In the genomic region with DNA sequence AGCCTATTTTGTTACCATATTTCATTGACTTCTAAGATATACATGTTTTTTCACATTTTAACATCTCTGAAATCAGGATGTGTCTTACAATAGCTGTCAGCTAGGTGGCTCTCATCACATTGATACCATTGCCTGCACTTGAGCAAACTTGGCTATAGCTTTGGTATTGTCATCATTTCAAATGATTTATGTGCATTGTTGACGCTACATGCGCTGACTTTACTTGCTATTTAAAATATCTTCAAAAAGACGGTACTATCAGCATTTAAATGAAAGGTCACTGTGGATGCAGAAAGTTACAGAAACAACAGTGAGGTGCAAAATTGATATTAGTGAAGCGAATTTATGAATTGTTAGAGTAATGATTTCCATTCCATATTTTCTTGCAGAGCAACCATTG, we compare ENCODE assay signal across 10 cellular contexts. TPM values are rescaled to one million over a fixed set of nuclear protein-coding genes. Genes with fewer than 3 reads are reported as not detected.
A peak's percentile ranks its signal among the peaks of the same experiment; 100 is the strongest.
DNase-seq lines count a peak whose midpoint lies in the region; ATAC-seq and TF ChIP-seq lines count a peak whose summit lies in the region.
"Had no signal": no experiment of that assay in that cellular context is flagged by ENCODE, and none has a peak within 500 bp of the region (broad histone marks: within the 10 kb centered on the region; RNA-seq: fewer than 3 reads in every experiment).

No MANE protein-coding gene starts in this region.

- 0 out of 2 replicates have a peak, but pooled peaks cover 5% of the 10 kb centered on the region for H3F3A ChIP-seq in GM23248 (ENCODE audit: insufficient read depth)

- no peak overlapping the region for H3K27ac Mint-ChIP-seq in activated CD8-positive, alpha-beta memory T cell treated with anti-CD3 and anti-CD28 coated beads, Interleukin-2, amount 10 ng/mL, durations not matched to agents 7 days and 5 days

- H3K4me3 Mint-ChIP-seq in activated CD8-positive, alpha-beta memory T cell treated with anti-CD3 and anti-CD28 coated beads, Interleukin-2, amount 10 ng/mL, durations not matched to agents 7 days and 5 days: no peak overlapping the region
- H3K4me3 Mint-ChIP-seq: naive thymus-derived CD4-positive, alpha-beta T cell had no signal

- no peak overlapping the region for H3K4me2 ChIP-seq in GM23248 (ENCODE audit: unreplicated experiment)

- peak; percentile 52 for DNase-seq in GM23248
- DNase-seq in RWPE2 (ENCODE audit: low spot score): no peak
- no peak for DNase-seq in foreskin keratinocyte
- DNase-seq in stomach: no peak
- DNase-seq in activated CD8-positive, alpha-beta memory T cell treated with anti-CD3 and anti-CD28 coated beads, Interleukin-2, amount 10 ng/mL, durations not matched to agents 7 days and 5 days: no peak
- no peak for DNase-seq in germinal center (ENCODE audit: low spot score)
- DNase-seq: activated gamma-delta T cell treated with Interleukin-2 at 50 U/mL for 16 hours had no signal

- peaks cover 39% of the 10 kb centered on the region for H3K27me3 Mint-ChIP-seq in activated CD8-positive, alpha-beta memory T cell treated with anti-CD3 and anti-CD28 coated beads, Interleukin-2, amount 10 ng/mL, durations not matched to agents 7 days and 5 days

- no peaks in the 10 kb centered on the region for H3K79me2 ChIP-seq in GM23248 (ENCODE audit: insufficient read depth)

- no peak overlapping the region for H3K27ac ChIP-seq in C4-2B
- no peak overlapping the region for H3K27ac ChIP-seq in GM23248
- no peak overlapping the region for H3K27ac ChIP-seq in RWPE2 (ENCODE audit: poor library complexity, severe bottlenecking)
- H3K27ac ChIP-seq in foreskin keratinocyte: no peak overlapping the region
- no peak overlapping the region for H3K27ac ChIP-seq in stomach

- H3K27me3 ChIP-seq in GM23248 (replicated peaks; ENCODE audit: insufficient read depth) (no peaks in the 10 kb centered on the region), RWPE2 (ENCODE audit: insufficient read depth, poor library complexity, severe bottlenecking) (no peaks in the 10 kb centered on the region), foreskin keratinocyte (peaks cover 21% of the 10 kb centered on the region), stomach (peaks cover 0 to 5% (median 0%) of the 10 kb centered on the region in 3 donors)

- CTCF ChIA-PET in activated CD8-positive, alpha-beta memory T cell treated with anti-CD3 and anti-CD28 coated beads, Interleukin-2, amount 10 ng/mL, durations not matched to agents 7 days and 5 days (lab: Charles Lee): interaction anchor here (0.8 to 1.0 kb wide), 3 partner anchors 9 to 143 kb away, joined by 3 to 4 read pairs (median 3); no protein-coding TSS in a partner anchor

- H3K9ac ChIP-seq in GM23248: no peak overlapping the region

- intact Hi-C loops in stomach (cut with DNase I; ENCODE audit: low total_unique reads): no loop called here

- H3K4me1 ChIP-seq in GM23248 (ENCODE audit: insufficient read depth) (0 out of 2 replicates have a peak, but pooled peaks cover 5% of the 10 kb centered on the region), RWPE2 (ENCODE audit: insufficient read depth, poor library complexity, severe bottlenecking) (no peaks in the 10 kb centered on the region), foreskin keratinocyte (no peaks in the 10 kb centered on the region), stomach (no peaks in the 10 kb centered on the region)

- H3K9me3 Mint-ChIP-seq in activated CD8-positive, alpha-beta memory T cell treated with anti-CD3 and anti-CD28 coated beads, Interleukin-2, amount 10 ng/mL, durations not matched to agents 7 days and 5 days (ENCODE audit: low read depth): no peaks in the 10 kb centered on the region

- TF ChIP-seq CTCF in C4-2B (conservative IDR thresholded peaks at IDR 0.05): peak; percentile 72
- TF ChIP-seq CTCF in RWPE2 (IDR thresholded peaks at IDR 0.05; ENCODE audit: poor library complexity, severe bottlenecking): peak; percentile 87
- peak; percentile 60 for TF ChIP-seq CTCF in foreskin keratinocyte (conservative IDR thresholded peaks at IDR 0.05)
- no peak for TF ChIP-seq CTCF in stomach (IDR thresholded peaks at IDR 0.05)

- no peak for TF ChIP-seq EP300 in stomach (IDR thresholded peaks at IDR 0.05)

- H3K4me3 ChIP-seq in GM23248 (no peak overlapping the region), RWPE2 (ENCODE audit: severe bottlenecking) (no peak overlapping the region), stomach (no peak overlapping the region)

- no peaks in the 10 kb centered on the region for H3K36me3 Mint-ChIP-seq in activated CD8-positive, alpha-beta memory T cell treated with anti-CD3 and anti-CD28 coated beads, Interleukin-2, amount 10 ng/mL, durations not matched to agents 7 days and 5 days
- H3K36me3 Mint-ChIP-seq: naive thymus-derived CD4-positive, alpha-beta T cell had no signal

- ATAC-seq in RWPE2 (ENCODE audit: low read depth) (peak; percentile 67), foreskin keratinocyte (peak; percentile 20), HG03135 (IDR thresholded peaks at IDR 0.05; ENCODE audit: unreplicated experiment) (no peak)
- ATAC-seq in activated CD8-positive, alpha-beta memory T cell treated with anti-CD3 and anti-CD28 coated beads, Interleukin-2, amount 10 ng/mL, durations not matched to agents 7 days and 5 days: no peak
- ATAC-seq: naive thymus-derived CD4-positive, alpha-beta T cell had no signal

- no peaks in the 10 kb centered on the region for H4K20me1 ChIP-seq in GM23248 (ENCODE audit: insufficient read depth)

- 33 to 35% methylated on average over 4 of the region's 4 CpGs for WGBS in GM23248 (ENCODE audit: low coverage in 1 of 2, low lambda C conversion rate in 2 of 2, missing lambda C conversion rate in 2 of 2), 2 experiments
- 38 to 60% (median 51%) methylated on average over 4 of the region's 4 CpGs for WGBS in stomach, 5 donors

- H3K9me2 ChIP-seq in GM23248 (ENCODE audit: insufficient read depth): no peaks in the 10 kb centered on the region

- no peaks in the 10 kb centered on the region for H3K36me3 ChIP-seq in GM23248 (ENCODE audit: low read depth)
- no peaks in the 10 kb centered on the region for H3K36me3 ChIP-seq in RWPE2 (ENCODE audit: low read depth)
- H3K36me3 ChIP-seq in stomach: no peaks in the 10 kb centered on the region

- no peaks in the 10 kb centered on the region for H3K9me3 ChIP-seq in GM23248 (ENCODE audit: low read depth)
- H3K9me3 ChIP-seq in RWPE2 (ENCODE audit: severe bottlenecking): no peaks in the 10 kb centered on the region
- H3K9me3 ChIP-seq in stomach: no peaks in the 10 kb centered on the region

- in situ Hi-C loops in GM23248 (cut with MboI): no loop called here

- no peaks in the 10 kb centered on the region for H3K4me1 Mint-ChIP-seq in activated CD8-positive, alpha-beta memory T cell treated with anti-CD3 and anti-CD28 coated beads, Interleukin-2, amount 10 ng/mL, durations not matched to agents 7 days and 5 days

- no peak for TF ChIP-seq POLR2A in stomach (IDR thresholded peaks at IDR 0.05)

- no peak overlapping the region for H2AFZ ChIP-seq in GM23248

RNA-seq across cellular contexts. Expression of a gene that starts 54.0 kb away (rescaled TPM):
- total RNA-seq in GM23248 (2014; rRNA removed; shearing (Covaris generic)): 24.2 and 28.7 TPM in 2 replicates
- polyA plus RNA-seq in GM23248 (2016; fragmentation: Nextera tagmentation; extraction: Ambion mirVana): 13.5 and 17.6 TPM in 2 replicates
- 32.7 and 41.4 TPM in 2 replicates for total RNA-seq in foreskin keratinocyte
- 4.9 and 6.5 TPM in 2 replicates for polyA plus RNA-seq in foreskin keratinocyte
- 100 to 1,000 TPM in 4 of 5 donors, 10 to 100 TPM in 1; 16.5 to 192 (median 148) TPM for total RNA-seq in stomach
- polyA plus RNA-seq in stomach: 10 to 100 TPM in 1 of 3 donors, 1 to 10 TPM in 2; 5.1 to 16.9 (median 8.9) TPM
- 10 to 100 TPM; 53.3 to 58.1 TPM for total RNA-seq in activated CD8-positive, alpha-beta memory T cell treated with anti-CD3 and anti-CD28 coated beads, Interleukin-2, amount 10 ng/mL, durations not matched to agents 7 days and 5 days

Comparison
In these comparisons a context has a peak if more than half of its experiments do, and no peak if none do; other contexts are left out.
1. CTCF ChIP-seq: peak in C4-2B (single experiment), RWPE2 (single experiment) and foreskin keratinocyte (single experiment); none in stomach (0 of 7).
2. ATAC-seq: peak in RWPE2 (single experiment) and foreskin keratinocyte (single experiment); none in HG03135 (single experiment) and activated CD8-positive, alpha-beta memory T cell treated with anti-CD3 and anti-CD28 coated beads, Interleukin-2, amount 10 ng/mL, durations not matched to agents 7 days and 5 days (single experiment).